In genomic region chr20:23985066-23985789, GRCh38 we compare ENCODE assay signal across 19 cellular contexts. TPM values are rescaled to one million over a fixed set of nuclear protein-coding genes. Genes with fewer than 3 reads are reported as not detected.
"Had no signal": no experiment of that assay in that cellular context is flagged by ENCODE, and none has a peak within 500 bp of the region (broad histone marks: within the 10 kb centered on the region; RNA-seq: fewer than 3 reads in every experiment).

No MANE protein-coding gene starts in this region.

RNA-seq across cellular contexts. Expression of gene GGTLC1, which starts 3.4 kb away (rescaled TPM):
- total RNA-seq: cardiac muscle cell; dermis microvascular lymphatic vessel endothelial cell; gastrocnemius medialis; glomerular endothelial cell; liver; mammary epithelial cell; myocyte; naive thymus-derived CD8-positive, alpha-beta T cell; omental fat pad; progenitor cell of endocrine pancreas; sciatic nerve; smooth muscle cell; stomach; subcutaneous adipose tissue; temporal lobe; urinary bladder had no signal
- polyA plus RNA-seq: cardiac muscle cell; esophagus; keratinocyte; liver; mammary epithelial cell; naive thymus-derived CD8-positive, alpha-beta T cell; neural cell; smooth muscle cell; stomach; urinary bladder had no signal
